ENCODE assay signal across 18 cellular contexts in the genomic region with DNA sequence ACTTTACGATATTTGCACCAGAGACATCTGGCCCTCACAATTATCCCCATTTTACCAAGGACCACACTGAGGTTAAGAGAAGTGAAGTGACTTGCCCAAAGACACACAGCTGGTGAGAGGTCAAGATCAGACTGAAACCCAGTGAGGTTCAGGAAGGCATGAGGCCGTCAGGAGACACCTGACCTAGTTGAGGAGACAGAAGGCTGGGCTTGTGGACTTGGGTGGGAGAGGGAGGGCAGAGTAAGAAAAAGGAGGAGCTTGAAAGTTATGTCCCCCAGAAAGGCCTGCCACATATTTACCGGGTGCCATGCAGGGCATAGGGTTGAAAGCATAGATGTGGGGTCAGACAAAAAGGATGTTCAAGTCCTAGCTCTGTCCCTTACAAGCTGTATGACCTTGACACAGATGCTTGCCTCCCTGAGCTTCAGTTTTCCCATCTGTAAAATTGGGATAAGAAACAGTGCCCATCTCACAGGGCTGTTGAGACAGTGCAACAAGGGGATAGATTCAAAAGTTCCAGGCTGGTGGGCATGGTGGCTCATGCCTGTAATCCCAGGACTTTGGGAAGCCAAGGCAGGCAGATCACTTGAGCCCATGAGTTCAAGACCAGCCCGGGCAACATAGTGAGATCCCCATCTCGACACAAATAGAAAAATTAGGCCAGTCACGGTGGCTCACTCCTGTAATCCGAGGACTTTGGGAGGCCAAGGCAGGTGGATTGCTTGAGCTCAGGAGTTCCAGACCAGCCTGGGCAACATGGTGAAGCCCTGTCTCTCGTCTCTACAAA.
A peak's percentile ranks its signal among the peaks of the same experiment; 100 is the strongest.
DNase-seq lines count a peak whose midpoint lies in the region; ATAC-seq, FAIRE-seq and TF ChIP-seq lines count a peak whose summit lies in the region.
"Had no signal": no experiment of that assay in that cellular context is flagged by ENCODE, and none has a peak within 500 bp of the region (broad histone marks: within the 10 kb centered on the region; RNA-seq: fewer than 3 reads in every experiment).

No MANE protein-coding gene starts in this region.

- peak overlapping the region; percentile 88; the same call in 1 of the 2 replicates for H3K27ac ChIP-seq in RWPE1
- H3K27ac ChIP-seq: brain microvascular endothelial cell had no signal

- no peak overlapping the region for H3K4me3 Mint-ChIP-seq in activated T-cell treated with anti-CD3 and anti-CD28 coated beads, Interleukin-2, amount 50 U/mL, for 24 hours
- H3K4me3 Mint-ChIP-seq in dendritic cell treated with granulocyte-macrophage colony-stimulating factor and Interleukin-4, amounts not matched to agents 40 ng/mL and 50 ng/mL, for 4 days: peak overlapping the region; percentile 9
- H3K4me3 Mint-ChIP-seq in stimulated activated effector memory CD8-positive, alpha-beta T cell treated with anti-CD3 and anti-CD28 coated beads, Interleukin-12 subunit alpha, Interleukin-12 subunit beta, amount 100 ng/mL, for 72 hours: peak overlapping the region; percentile 92

- peaks cover 66% of the 10 kb centered on the region for H3K4me1 Mint-ChIP-seq in activated T-cell treated with anti-CD3 and anti-CD28 coated beads, Interleukin-2, amount 50 U/mL, for 24 hours (ENCODE audit: low read depth)
- peaks cover 79% of the 10 kb centered on the region for H3K4me1 Mint-ChIP-seq in dendritic cell treated with granulocyte-macrophage colony-stimulating factor and Interleukin-4, amounts not matched to agents 40 ng/mL and 50 ng/mL, for 4 days (ENCODE audit: low read depth)
- peaks cover 80% of the 10 kb centered on the region for H3K4me1 Mint-ChIP-seq in stimulated activated effector memory CD8-positive, alpha-beta T cell treated with anti-CD3 and anti-CD28 coated beads, Interleukin-12 subunit alpha, Interleukin-12 subunit beta, amount 100 ng/mL, for 72 hours

- H3K27ac Mint-ChIP-seq in activated T-cell treated with anti-CD3 and anti-CD28 coated beads, Interleukin-2, amount 50 U/mL, for 24 hours: peak overlapping the region; percentile 100
- H3K27ac Mint-ChIP-seq in dendritic cell treated with granulocyte-macrophage colony-stimulating factor and Interleukin-4, amounts not matched to agents 40 ng/mL and 50 ng/mL, for 4 days: peak overlapping the region; percentile 95
- H3K27ac Mint-ChIP-seq in stimulated activated effector memory CD8-positive, alpha-beta T cell treated with anti-CD3 and anti-CD28 coated beads, Interleukin-12 subunit alpha, Interleukin-12 subunit beta, amount 100 ng/mL, for 72 hours: peak overlapping the region; percentile 96

- CTCF ChIA-PET in RWPE1 (lab: Yijun Ruan, JAX): interaction anchor here (0.6 to 1.0 kb wide), 3 partner anchors 9 to 1268 kb away, joined by 3 to 4 read pairs (median 3); no protein-coding TSS in a partner anchor

- no peak for DNase-seq in activated T-cell treated with anti-CD3 and anti-CD28 coated beads, Interleukin-2, amount 50 U/mL, for 24 hours
- DNase-seq in activated T-cell treated with anti-CD3 and anti-CD28 coated beads for 4 hours (no peak), RWPE1 (ENCODE audit: low spot score) (no peak), urothelium cell line (ENCODE audit: low spot score) (no peak), KBM-7 (no peak), DMS53 treated with DMSO at 0.1 percent for 48 hours (lab: John Stamatoyannopoulos, UW; ENCODE audit: unreplicated experiment) (no peak)
- no peak for DNase-seq in stimulated activated effector memory CD8-positive, alpha-beta T cell treated with anti-CD3 and anti-CD28 coated beads, Interleukin-12 subunit alpha, Interleukin-12 subunit beta, amount 100 ng/mL, for 72 hours (ENCODE audit: low spot score in 2 of 2)
- DNase-seq: activated CD4-positive, CD25-positive, alpha-beta regulatory T cell; brain microvascular endothelial cell; dorsolateral prefrontal cortex; GM23248; hypothalamus; NCI-H2029 treated with DMSO at 0.1 percent for 48 hours; NCI-H526 treated with DMSO at 0.1 percent for 48 hours; PC-3 had no signal

- H3K36me3 Mint-ChIP-seq in activated T-cell treated with anti-CD3 and anti-CD28 coated beads, Interleukin-2, amount 50 U/mL, for 24 hours (ENCODE audit: low read depth): peaks cover 77% of the 10 kb centered on the region
- peaks cover 98% of the 10 kb centered on the region for H3K36me3 Mint-ChIP-seq in dendritic cell treated with granulocyte-macrophage colony-stimulating factor and Interleukin-4, amounts not matched to agents 40 ng/mL and 50 ng/mL, for 4 days (ENCODE audit: low read depth)
- peaks cover 95% of the 10 kb centered on the region for H3K36me3 Mint-ChIP-seq in stimulated activated effector memory CD8-positive, alpha-beta T cell treated with anti-CD3 and anti-CD28 coated beads, Interleukin-12 subunit alpha, Interleukin-12 subunit beta, amount 100 ng/mL, for 72 hours

- POLR2A ChIA-PET in RWPE1 (lab: Yijun Ruan, JAX; ENCODE audit: low non-redundant PET): no interaction called here

- peaks cover 2% of the 10 kb centered on the region for H3K9me3 Mint-ChIP-seq in activated T-cell treated with anti-CD3 and anti-CD28 coated beads, Interleukin-2, amount 50 U/mL, for 24 hours
- no peaks in the 10 kb centered on the region for H3K9me3 Mint-ChIP-seq in dendritic cell treated with granulocyte-macrophage colony-stimulating factor and Interleukin-4, amounts not matched to agents 40 ng/mL and 50 ng/mL, for 4 days
- H3K9me3 Mint-ChIP-seq in stimulated activated effector memory CD8-positive, alpha-beta T cell treated with anti-CD3 and anti-CD28 coated beads, Interleukin-12 subunit alpha, Interleukin-12 subunit beta, amount 100 ng/mL, for 72 hours: no peaks in the 10 kb centered on the region

- no peak for TF ChIP-seq CTCF in RWPE1 (conservative IDR thresholded peaks at IDR 0.05; ENCODE audit: low read depth)

- no peak for ATAC-seq in stimulated activated effector memory CD8-positive, alpha-beta T cell treated with anti-CD3 and anti-CD28 coated beads, Interleukin-12 subunit alpha, Interleukin-12 subunit beta, amount 100 ng/mL, for 72 hours
- ATAC-seq: left lobe of liver, PC-3 had no signal

- intact Hi-C loops in dendritic cell treated with granulocyte-macrophage colony-stimulating factor and Interleukin-4, amounts not matched to agents 40 ng/mL and 50 ng/mL, for 4 days (cut with micrococcal nuclease): no loop called here

- H3K27me3 Mint-ChIP-seq in activated T-cell treated with anti-CD3 and anti-CD28 coated beads, Interleukin-2, amount 50 U/mL, for 24 hours: no peaks in the 10 kb centered on the region
- H3K27me3 Mint-ChIP-seq in dendritic cell treated with granulocyte-macrophage colony-stimulating factor and Interleukin-4, amounts not matched to agents 40 ng/mL and 50 ng/mL, for 4 days: no peaks in the 10 kb centered on the region

- no peak for FAIRE-seq in urothelium cell line (lab: Jason Lieb, UNC)
- FAIRE-seq: D721Med had no signal

- in situ Hi-C loops in KBM-7 (cut with MboI; ENCODE audit: low pct_unique_long_range_greater_than_20kb, low sequenced_read_pairs): no loop called here
